In the genomic region with DNA sequence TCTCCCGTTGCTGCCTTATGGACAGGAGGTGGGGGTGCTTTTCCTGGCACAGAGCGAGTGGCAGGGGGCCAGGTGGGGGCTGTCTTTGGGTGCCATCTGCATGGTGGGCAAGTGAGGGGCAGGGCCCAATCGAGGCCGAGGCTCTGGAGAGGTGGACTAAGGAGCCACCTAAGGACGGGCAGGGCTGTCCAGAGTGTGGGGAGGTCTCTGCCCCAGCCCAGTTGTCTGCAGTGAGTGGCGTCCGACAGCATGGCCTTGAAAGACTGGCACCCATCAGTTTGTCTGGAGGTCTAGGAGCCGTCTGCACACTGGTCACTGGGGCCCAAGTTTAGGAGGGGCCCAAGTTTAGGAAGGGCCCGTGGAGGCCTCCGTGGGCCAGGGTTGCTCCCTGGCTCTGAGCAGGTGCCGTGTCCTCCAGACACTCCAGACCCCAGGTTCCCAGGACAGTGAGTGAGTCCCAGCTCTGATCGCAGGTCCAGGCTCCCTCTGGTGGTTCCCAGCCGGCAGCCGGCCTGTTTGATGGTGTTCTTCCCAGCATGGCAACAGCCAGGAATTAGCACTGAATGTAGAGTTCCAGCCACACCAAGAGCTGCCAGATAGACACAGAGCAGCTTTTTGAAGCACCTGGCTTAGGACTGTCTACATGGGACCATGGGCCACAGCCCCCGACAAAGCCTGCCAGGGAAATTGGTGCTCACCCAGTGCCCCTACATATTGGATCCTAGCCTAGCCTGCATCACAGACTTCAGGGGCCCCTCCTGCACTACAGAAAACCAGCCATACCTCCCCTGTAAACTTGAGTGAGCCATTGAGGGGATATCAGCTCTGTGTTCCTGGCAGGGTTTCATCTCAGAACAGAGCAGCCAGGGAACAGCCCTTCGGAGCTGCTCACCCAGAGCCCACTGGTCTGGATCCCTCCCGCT, we compare ENCODE assay signal across 9 cellular contexts.
DNase-seq lines count a peak whose midpoint lies in the region; ATAC-seq, FAIRE-seq and TF ChIP-seq lines count a peak whose summit lies in the region.
"Had no signal": no experiment of that assay in that cellular context is flagged by ENCODE, and none has a peak within 500 bp of the region (broad histone marks: within the 10 kb centered on the region; RNA-seq: fewer than 3 reads in every experiment).

No MANE protein-coding gene starts in this region.

- peak; percentile 82 for TF ChIP-seq RAD21 in Ishikawa (IDR thresholded peaks at IDR 0.05; ENCODE audit: low read depth)

- no peaks in the 10 kb centered on the region for H3K4me1 Mint-ChIP-seq in activated CD8-positive, alpha-beta T cell treated with anti-CD3 and anti-CD28 coated beads for 36 hours (ENCODE audit: low read depth)

- ATAC-seq in activated CD8-positive, alpha-beta T cell treated with anti-CD3 and anti-CD28 coated beads for 36 hours: no peak
- ATAC-seq in Right ventricle myocardium inferior (peak; percentile 69), GM21576 (IDR thresholded peaks at IDR 0.05; ENCODE audit: unreplicated experiment) (no peak)

- CTCF ChIA-PET in activated CD8-positive, alpha-beta T cell treated with anti-CD3 and anti-CD28 coated beads for 36 hours (lab: Charles Lee): interaction anchor here (1.4 to 4.2 kb wide), 2 partner anchors 143 to 196 kb away, joined by 4 to 19 read pairs; no protein-coding TSS in a partner anchor

- FAIRE-seq in GM19239 (lab: Jason Lieb, UNC): no peak
- FAIRE-seq: A204.1 had no signal

- peak; percentile 79 for DNase-seq in DMS 273 (lab: John Stamatoyannopoulos, UW; ENCODE audit: unreplicated experiment)
- DNase-seq in DMS 273 treated with DMSO at 0.1 percent for 48 hours (lab: John Stamatoyannopoulos, UW): no peak
- DNase-seq in activated CD8-positive, alpha-beta T cell treated with anti-CD3 and anti-CD28 coated beads for 36 hours: peak; percentile 39
- peak; percentile 77 for DNase-seq in Right ventricle myocardium inferior (ENCODE audit: missing footprints)
- DNase-seq in posterior vena cava (ENCODE audit: low spot score): peak; percentile 89
- DNase-seq in GM19239 (ENCODE audit: insufficient read length, low spot score): no peak

- no peak for TF ChIP-seq EP300 in Ishikawa (IDR thresholded peaks at IDR 0.05; ENCODE audit: borderline replicate concordance)

- POLR2A ChIA-PET in activated CD8-positive, alpha-beta T cell treated with anti-CD3 and anti-CD28 coated beads for 36 hours (lab: Charles Lee): no interaction called here

- no peaks in the 10 kb centered on the region for H3K9me3 Mint-ChIP-seq in activated CD8-positive, alpha-beta T cell treated with anti-CD3 and anti-CD28 coated beads for 36 hours

- intact Hi-C loops in activated CD8-positive, alpha-beta T cell treated with anti-CD3 and anti-CD28 coated beads for 36 hours (cut with micrococcal nuclease): loop anchor here (5.0 kb wide), 1 partner anchor 148 kb away; no protein-coding TSS in a partner anchor
- intact Hi-C loops in Right ventricle myocardium inferior (cut with DNase I): loop anchor here (1.0 to 10.0 kb wide), 2 partner anchors 145 to 260 kb away; no protein-coding TSS in a partner anchor
- intact Hi-C loops in posterior vena cava (cut with DNase I): loop anchor here in 1 of 2 donors (5.0 kb wide), 1 partner anchor 143 kb away; no protein-coding TSS in a partner anchor

- H3K27me3 Mint-ChIP-seq in activated CD8-positive, alpha-beta T cell treated with anti-CD3 and anti-CD28 coated beads for 36 hours: no peaks in the 10 kb centered on the region

- no peak overlapping the region for H3K4me3 Mint-ChIP-seq in activated CD8-positive, alpha-beta T cell treated with anti-CD3 and anti-CD28 coated beads for 36 hours

- TF ChIP-seq CTCF in activated CD8-positive, alpha-beta T cell treated with anti-CD3 and anti-CD28 coated beads for 36 hours (IDR thresholded peaks at IDR 0.05): peak; percentile 32

- H3K27ac Mint-ChIP-seq in activated CD8-positive, alpha-beta T cell treated with anti-CD3 and anti-CD28 coated beads for 36 hours: no peak overlapping the region

- no peaks in the 10 kb centered on the region for H3K36me3 Mint-ChIP-seq in activated CD8-positive, alpha-beta T cell treated with anti-CD3 and anti-CD28 coated beads for 36 hours (ENCODE audit: low read depth)

TF ChIP-seq in Ishikawa, 13 proteins besides CTCF, POLR2A, EP300 and RAD21:
- TF ChIP-seq YY1 (IDR thresholded peaks at IDR 0.05; ENCODE audit: low read depth): 0 out of 2 replicates have a peak, but pooled peaks have one; percentile 43
- no peak for TF ChIP-seq CREB1 (IDR thresholded peaks at IDR 0.05; ENCODE audit: low read depth)
- TF ChIP-seq, protein P1, sequence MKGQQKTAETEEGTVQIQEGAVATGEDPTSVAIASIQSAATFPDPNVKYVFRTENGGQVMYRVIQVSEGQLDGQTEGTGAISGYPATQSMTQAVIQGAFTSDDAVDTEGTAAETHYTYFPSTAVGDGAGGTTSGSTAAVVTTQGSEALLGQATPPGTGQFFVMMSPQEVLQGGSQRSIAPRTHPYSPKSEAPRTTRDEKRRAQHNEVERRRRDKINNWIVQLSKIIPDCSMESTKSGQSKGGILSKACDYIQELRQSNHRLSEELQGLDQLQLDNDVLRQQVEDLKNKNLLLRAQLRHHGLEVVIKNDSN (IDR thresholded peaks at IDR 0.05): no peak
- TF ChIP-seq, protein P2, sequence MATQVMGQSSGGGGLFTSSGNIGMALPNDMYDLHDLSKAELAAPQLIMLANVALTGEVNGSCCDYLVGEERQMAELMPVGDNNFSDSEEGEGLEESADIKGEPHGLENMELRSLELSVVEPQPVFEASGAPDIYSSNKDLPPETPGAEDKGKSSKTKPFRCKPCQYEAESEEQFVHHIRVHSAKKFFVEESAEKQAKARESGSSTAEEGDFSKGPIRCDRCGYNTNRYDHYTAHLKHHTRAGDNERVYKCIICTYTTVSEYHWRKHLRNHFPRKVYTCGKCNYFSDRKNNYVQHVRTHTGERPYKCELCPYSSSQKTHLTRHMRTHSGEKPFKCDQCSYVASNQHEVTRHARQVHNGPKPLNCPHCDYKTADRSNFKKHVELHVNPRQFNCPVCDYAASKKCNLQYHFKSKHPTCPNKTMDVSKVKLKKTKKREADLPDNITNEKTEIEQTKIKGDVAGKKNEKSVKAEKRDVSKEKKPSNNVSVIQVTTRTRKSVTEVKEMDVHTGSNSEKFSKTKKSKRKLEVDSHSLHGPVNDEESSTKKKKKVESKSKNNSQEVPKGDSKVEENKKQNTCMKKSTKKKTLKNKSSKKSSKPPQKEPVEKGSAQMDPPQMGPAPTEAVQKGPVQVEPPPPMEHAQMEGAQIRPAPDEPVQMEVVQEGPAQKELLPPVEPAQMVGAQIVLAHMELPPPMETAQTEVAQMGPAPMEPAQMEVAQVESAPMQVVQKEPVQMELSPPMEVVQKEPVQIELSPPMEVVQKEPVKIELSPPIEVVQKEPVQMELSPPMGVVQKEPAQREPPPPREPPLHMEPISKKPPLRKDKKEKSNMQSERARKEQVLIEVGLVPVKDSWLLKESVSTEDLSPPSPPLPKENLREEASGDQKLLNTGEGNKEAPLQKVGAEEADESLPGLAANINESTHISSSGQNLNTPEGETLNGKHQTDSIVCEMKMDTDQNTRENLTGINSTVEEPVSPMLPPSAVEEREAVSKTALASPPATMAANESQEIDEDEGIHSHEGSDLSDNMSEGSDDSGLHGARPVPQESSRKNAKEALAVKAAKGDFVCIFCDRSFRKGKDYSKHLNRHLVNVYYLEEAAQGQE (IDR thresholded peaks at IDR 0.05; ENCODE audit: low read depth): no peak
- no peak for TF ChIP-seq TCF12 (IDR thresholded peaks at IDR 0.05; ENCODE audit: low read depth)
- TF ChIP-seq TAF1 (IDR thresholded peaks at IDR 0.05; ENCODE audit: low read depth): no peak

Comparison
In these comparisons a context has a peak if more than half of its experiments do, and no peak if none do; other contexts are left out.
1. DNase-seq: peak in DMS 273 (single experiment), activated CD8-positive, alpha-beta T cell treated with anti-CD3 and anti-CD28 coated beads for 36 hours (single experiment), Right ventricle myocardium inferior (single experiment) and posterior vena cava (single experiment); none in DMS 273 treated with DMSO at 0.1 percent for 48 hours (single experiment) and GM19239 (single experiment).